ENCODE assay signal across 8 cellular contexts in the genomic region with DNA sequence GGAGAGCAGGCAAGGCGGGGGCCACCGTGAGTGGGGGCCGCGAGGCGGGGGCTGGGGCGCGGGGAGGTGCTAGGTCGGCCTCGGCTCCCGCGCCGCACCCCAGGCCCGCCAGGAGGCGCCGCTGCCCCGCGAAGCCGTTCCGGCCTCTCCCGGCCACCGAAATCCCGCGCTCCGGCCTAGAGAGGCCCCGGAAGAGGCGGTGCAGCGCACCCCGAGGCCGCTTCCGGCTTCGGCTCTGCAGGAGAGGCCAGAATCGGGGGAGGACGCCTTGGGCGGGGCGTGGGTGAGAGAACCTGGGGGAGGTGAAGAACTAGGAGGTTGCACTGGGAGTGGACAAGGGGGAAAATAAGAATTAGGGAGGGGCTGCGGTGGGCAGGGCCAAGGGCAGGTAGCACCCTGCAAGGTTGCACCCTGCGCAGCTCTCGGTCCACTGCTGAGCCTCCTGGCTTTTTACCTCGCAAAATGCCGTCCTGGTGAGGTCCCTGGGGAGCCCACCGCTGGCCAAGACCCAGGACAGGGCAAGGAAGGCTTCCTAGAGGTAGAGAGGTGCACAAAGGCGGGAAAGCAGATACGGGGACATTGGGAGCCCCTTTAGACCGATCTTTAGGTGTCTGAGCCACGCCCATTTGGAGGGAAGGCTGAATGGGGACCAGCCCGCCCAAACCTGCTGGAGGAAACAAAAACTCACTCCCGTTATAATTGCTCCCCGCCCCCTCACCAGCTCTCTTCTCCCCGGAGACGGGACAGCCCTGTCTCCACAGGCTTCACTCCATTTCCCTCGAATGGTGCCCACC. TPM values are rescaled to one million over a fixed set of nuclear protein-coding genes. Genes with fewer than 3 reads are reported as not detected.
DNase-seq lines count a peak whose midpoint lies in the region; ATAC-seq and TF ChIP-seq lines count a peak whose summit lies in the region.

No MANE protein-coding gene starts in this region.

- peak; percentile 81 for TF ChIP-seq RAD21 in Ishikawa (IDR thresholded peaks at IDR 0.05; ENCODE audit: low read depth)

- no peaks in the 10 kb centered on the region for H3K79me2 ChIP-seq in OCI-LY7 (ENCODE audit: insufficient read depth, low read depth, low read length)

- peak overlapping the region; percentile 90 for H3K4me3 ChIP-seq in OCI-LY7 (ENCODE audit: low read depth, low read length, poor library complexity, severe bottlenecking)
- H3K4me3 ChIP-seq in esophagus (ENCODE audit: low read depth in 1 of 2, low read length in 2 of 2) = peak overlapping the region; percentile 49 to 72
- peak overlapping the region; percentile 81 to 85 for H3K4me3 ChIP-seq in muscle layer of duodenum (ENCODE audit: low read depth in 1 of 2, low read length in 2 of 2)

- no peaks in the 10 kb centered on the region for H3K27me3 ChIP-seq in esophagus (ENCODE audit: control insufficient read depth in 1 of 2, insufficient read depth in 2 of 2, low read length in 2 of 2)
- no peaks in the 10 kb centered on the region for H3K27me3 ChIP-seq in muscle layer of duodenum (ENCODE audit: low read depth, low read length)

- CTCF ChIA-PET in OCI-LY7 (lab: Charles Lee; ENCODE audit: unreplicated experiment) = interaction anchor here (0.6 to 3.6 kb wide), 7 partner anchors 14 to 110 kb away, joined by 3 to 23 read pairs (median 4); no protein-coding TSS in a partner anchor

- H3K9me2 ChIP-seq in OCI-LY7 (ENCODE audit: insufficient read depth, low read length) = no peaks in the 10 kb centered on the region

- H3K4me2 ChIP-seq in OCI-LY7 (ENCODE audit: low read length) = peak overlapping the region; percentile 89

- H2AFZ ChIP-seq in OCI-LY7 (ENCODE audit: low read length) = peak overlapping the region; percentile 75

- no peaks in the 10 kb centered on the region for H3K36me3 ChIP-seq in OCI-LY7 (ENCODE audit: insufficient read depth, low read length)
- no peaks in the 10 kb centered on the region for H3K36me3 ChIP-seq in esophagus (ENCODE audit: control insufficient read depth in 2 of 2, insufficient read depth in 2 of 2, low read length in 1 of 2)
- H3K36me3 ChIP-seq in muscle layer of duodenum (ENCODE audit: control insufficient read depth in 1 of 2, insufficient read depth in 2 of 2, low read length in 2 of 2) = no peaks in the 10 kb centered on the region

- H3K27ac ChIP-seq in OCI-LY7 (ENCODE audit: low read depth, low read length, poor library complexity, severe bottlenecking) (peak overlapping the region; percentile 60), esophagus (ENCODE audit: low read depth in 2 of 2, low read length in 1 of 2) (peak overlapping the region; percentile 94 to 98), muscle layer of duodenum (ENCODE audit: low read length) (peak overlapping the region; percentile 75)

- H3K9me3 ChIP-seq in OCI-LY7 (ENCODE audit: low read length) (no peaks in the 10 kb centered on the region), esophagus (ENCODE audit: control insufficient read depth in 2 of 2, insufficient read depth in 1 of 2, low read depth in 1 of 2, low read length in 1 of 2) (no peaks in the 10 kb centered on the region), muscle layer of duodenum (ENCODE audit: control insufficient read depth in 1 of 2, low read length in 2 of 2) (no peaks in the 10 kb centered on the region)

- H4K20me1 ChIP-seq in OCI-LY7 (ENCODE audit: insufficient read depth, low read length) = no peaks in the 10 kb centered on the region

- H3K4me1 ChIP-seq in OCI-LY7 (ENCODE audit: insufficient read depth, low read length, poor library complexity, severe bottlenecking) (peaks cover 45% of the 10 kb centered on the region), esophagus (ENCODE audit: control insufficient read depth in 2 of 2, insufficient read depth in 2 of 2, low read length in 1 of 2) (peaks cover 7 to 8% of the 10 kb centered on the region in 2 donors), muscle layer of duodenum (ENCODE audit: control insufficient read depth in 1 of 2, insufficient read depth in 2 of 2, low read length in 2 of 2) (peaks cover 0 to 19% of the 10 kb centered on the region in 2 donors)

- TSS peak; percentile 68 for BruUV-seq in OCI-LY7 (replicated peaks; lab: Mats Ljungman, UMichigan)

- ATAC-seq in GM21529 (IDR thresholded peaks at IDR 0.05; ENCODE audit: unreplicated experiment) = peak; percentile 75

- 1 to 3% methylated on average over 47 to 51 of the region's 51 CpGs for whole genome bisulfite sequencing in esophagus, 2 donors

- intact Hi-C loops in OCI-LY7 (cut with micrococcal nuclease; ENCODE audit: unreplicated experiment) = loop anchor here (1.0 to 10.0 kb wide), 6 partner anchors 19 to 423 kb away; partner anchors contain the start of genes HYAL2 and INKA1

- peak; percentile 81 for TF ChIP-seq CTCF in OCI-LY7 (conservative IDR thresholded peaks at IDR 0.05; ENCODE audit: low read length)

- POLR2A ChIA-PET in OCI-LY7 (lab: Charles Lee) = interaction anchor here (0.8 to 3.9 kb wide), 9 partner anchors 8 to 123 kb away, joined by 3 to 24 read pairs (median 5); partner anchors contain the start of genes GNAI2 and NPRL2

- peak; percentile 54; the same call in 1 of the 2 replicates for TF ChIP-seq EP300 in Ishikawa (IDR thresholded peaks at IDR 0.05; ENCODE audit: borderline replicate concordance)

- DNase-seq in DMS153 treated with DMSO at 0.1 percent for 48 hours (lab: John Stamatoyannopoulos, UW; ENCODE audit: unreplicated experiment) (peak; percentile 42), OCI-LY7 (ENCODE audit: low spot score) (peak; percentile 96), activated T-cell treated with anti-CD3 and anti-CD28 coated beads for 4 hours (peak; percentile 78)
- DNase-seq in stimulated activated CD8-positive, alpha-beta memory T cell treated with anti-CD3 and anti-CD28 coated beads, Interleukin-7, amount 100 ng/mL, for 4 hours (ENCODE audit: low read depth in 2 of 2) = peak; percentile 65 to 84

TF ChIP-seq in Ishikawa, 13 proteins besides CTCF, POLR2A, EP300 and RAD21:
- TF ChIP-seq EGR1 (IDR thresholded peaks at IDR 0.05) (peak; percentile 88), CEBPB (IDR thresholded peaks at IDR 0.05) (peak; percentile 3; the same call in 1 of the 2 replicates), FOXM1 (IDR thresholded peaks at IDR 0.05; ENCODE audit: borderline replicate concordance, low read depth) (peak; percentile 45; the same call in 1 of the 2 replicates), CREB1 (IDR thresholded peaks at IDR 0.05; ENCODE audit: low read depth) (no peak), TCF12 (IDR thresholded peaks at IDR 0.05; ENCODE audit: low read depth) (peak; percentile 41; the same call in 1 of the 2 replicates), YY1 (IDR thresholded peaks at IDR 0.05; ENCODE audit: low read depth) (no peak), NFIC (IDR thresholded peaks at IDR 0.05) (peak; percentile 6; the same call in 1 of the 2 replicates), ZBTB7A (IDR thresholded peaks at IDR 0.05; ENCODE audit: low read depth) (peak; percentile 98), TAF1 (IDR thresholded peaks at IDR 0.05; ENCODE audit: low read depth) (0 out of 2 replicates have a peak, but pooled peaks have one; percentile 53), USF1 (IDR thresholded peaks at IDR 0.05) (peak; percentile 23; the same call in 1 of the 2 replicates)
- TF ChIP-seq, protein P1, sequence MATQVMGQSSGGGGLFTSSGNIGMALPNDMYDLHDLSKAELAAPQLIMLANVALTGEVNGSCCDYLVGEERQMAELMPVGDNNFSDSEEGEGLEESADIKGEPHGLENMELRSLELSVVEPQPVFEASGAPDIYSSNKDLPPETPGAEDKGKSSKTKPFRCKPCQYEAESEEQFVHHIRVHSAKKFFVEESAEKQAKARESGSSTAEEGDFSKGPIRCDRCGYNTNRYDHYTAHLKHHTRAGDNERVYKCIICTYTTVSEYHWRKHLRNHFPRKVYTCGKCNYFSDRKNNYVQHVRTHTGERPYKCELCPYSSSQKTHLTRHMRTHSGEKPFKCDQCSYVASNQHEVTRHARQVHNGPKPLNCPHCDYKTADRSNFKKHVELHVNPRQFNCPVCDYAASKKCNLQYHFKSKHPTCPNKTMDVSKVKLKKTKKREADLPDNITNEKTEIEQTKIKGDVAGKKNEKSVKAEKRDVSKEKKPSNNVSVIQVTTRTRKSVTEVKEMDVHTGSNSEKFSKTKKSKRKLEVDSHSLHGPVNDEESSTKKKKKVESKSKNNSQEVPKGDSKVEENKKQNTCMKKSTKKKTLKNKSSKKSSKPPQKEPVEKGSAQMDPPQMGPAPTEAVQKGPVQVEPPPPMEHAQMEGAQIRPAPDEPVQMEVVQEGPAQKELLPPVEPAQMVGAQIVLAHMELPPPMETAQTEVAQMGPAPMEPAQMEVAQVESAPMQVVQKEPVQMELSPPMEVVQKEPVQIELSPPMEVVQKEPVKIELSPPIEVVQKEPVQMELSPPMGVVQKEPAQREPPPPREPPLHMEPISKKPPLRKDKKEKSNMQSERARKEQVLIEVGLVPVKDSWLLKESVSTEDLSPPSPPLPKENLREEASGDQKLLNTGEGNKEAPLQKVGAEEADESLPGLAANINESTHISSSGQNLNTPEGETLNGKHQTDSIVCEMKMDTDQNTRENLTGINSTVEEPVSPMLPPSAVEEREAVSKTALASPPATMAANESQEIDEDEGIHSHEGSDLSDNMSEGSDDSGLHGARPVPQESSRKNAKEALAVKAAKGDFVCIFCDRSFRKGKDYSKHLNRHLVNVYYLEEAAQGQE (IDR thresholded peaks at IDR 0.05; ENCODE audit: low read depth) = no peak

RNA-seq across cellular contexts. Expression of gene GNAI2, which starts 8.4 kb away (rescaled TPM):
- total RNA-seq in OCI-LY7 (2014; rRNA removed; shearing (Covaris generic)) = 165 and 190 TPM in 2 replicates
- 256 and 266 TPM in 2 replicates for total RNA-seq in OCI-LY7 (2022)
- 10 to 100 TPM; 52.2 to 61.8 TPM for polyA plus RNA-seq in esophagus

RNA-seq across cellular contexts. Expression of gene SLC38A3, which starts 22.5 kb away (rescaled TPM):
- total RNA-seq in OCI-LY7 (2014; rRNA removed; shearing (Covaris generic)) = not detected in 2 replicates
- not detected in 2 replicates for total RNA-seq in OCI-LY7 (2022)
- under 1 TPM; 0.08 to 0.11 TPM for polyA plus RNA-seq in esophagus

RNA-seq across cellular contexts. Expression of gene GNAT1, which starts 36.2 kb away (rescaled TPM):
- not detected in 2 replicates for total RNA-seq in OCI-LY7 (2014; rRNA removed; shearing (Covaris generic))
- not detected in 2 replicates for total RNA-seq in OCI-LY7 (2022)
- under 1 TPM; 0.02 to 0.07 TPM for polyA plus RNA-seq in esophagus

RNA-seq across cellular contexts. Expression of gene SEMA3B, which starts 41.4 kb away (rescaled TPM):
- 0.10 and 0.28 TPM in 2 replicates for total RNA-seq in OCI-LY7 (2014; rRNA removed; shearing (Covaris generic))
- total RNA-seq in OCI-LY7 (2022) = 0.82 and 1.2 TPM in 2 replicates
- polyA plus RNA-seq in esophagus = 1 to 10 TPM; 5.2 to 7.8 TPM

RNA-seq across cellular contexts. Expression of gene LSMEM2, which starts 51.3 kb away (rescaled TPM):
- not detected in 2 replicates for total RNA-seq in OCI-LY7 (2014; rRNA removed; shearing (Covaris generic))
- total RNA-seq in OCI-LY7 (2022) = not detected in 2 replicates
- under 1 TPM; 0.07 to 0.16 TPM for polyA plus RNA-seq in esophagus

Comparison
In these comparisons a context has a peak if more than half of its experiments do, and no peak if none do; other contexts are left out.
1. Peak in every context shown above with its lines: DNase-seq, ATAC-seq, H3K4me3 ChIP-seq and H3K27ac ChIP-seq.
2. DNase-seq: peak in every context shown above with its lines; median percentile 96 in OCI-LY7; 78 in activated T-cell treated with anti-CD3 and anti-CD28 coated beads for 4 hours; 74 in stimulated activated CD8-positive, alpha-beta memory T cell treated with anti-CD3 and anti-CD28 coated beads, Interleukin-7, amount 100 ng/mL, for 4 hours; 42 in DMS153 treated with DMSO at 0.1 percent for 48 hours.